ENCODE assay signal across 1 cellular context in genomic region chr5:149552761-149553160, GRCh38.
TF ChIP-seq lines count a peak whose summit lies in the region.

No MANE protein-coding gene starts in this region.

TF ChIP-seq in K562, 482 proteins besides CTCF, POLR2A, EP300 and RAD21:
- TF ChIP-seq CGGBP1 (CRISPR knock-in tag; IDR thresholded peaks at IDR 0.05), result no peak
- TF ChIP-seq ZNF584 (CRISPR knock-in tag; IDR thresholded peaks at IDR 0.05; ENCODE audit: low read depth), result no peak
- TF ChIP-seq SMARCC2 (IDR thresholded peaks at IDR 0.05; ENCODE audit: low read depth), result 0 out of 2 replicates have a peak, but pooled peaks have one; percentile 9
- no peak for TF ChIP-seq TOE1 (IDR thresholded peaks at IDR 0.05; ENCODE audit: borderline replicate concordance)
- no peak for TF ChIP-seq TOE1 (CRISPR knock-in tag; IDR thresholded peaks at IDR 0.05; ENCODE audit: borderline replicate concordance, low read depth)
- 0 out of 2 replicates have a peak, but pooled peaks have one; percentile 49 for TF ChIP-seq LARP7 (IDR thresholded peaks at IDR 0.05)
- no peak for TF ChIP-seq DEAF1 (CRISPR knock-in tag; IDR thresholded peaks at IDR 0.05)
- TF ChIP-seq HINFP (tag; conservative IDR thresholded peaks at IDR 0.05; ENCODE audit: low read depth), result no peak
- TF ChIP-seq DPF2 (IDR thresholded peaks at IDR 0.05), result peak; percentile 51; the same call in 1 of the 2 replicates
- no peak for TF ChIP-seq SETDB1 (IDR thresholded peaks at IDR 0.05; ENCODE audit: low read length)
- TF ChIP-seq SMARCE1 (IDR thresholded peaks at IDR 0.05), result peak; percentile 36
- TF ChIP-seq MIER1 (IDR thresholded peaks at IDR 0.05; ENCODE audit: low read depth), result 0 out of 2 replicates have a peak, but pooled peaks have one; percentile 9
- no peak for TF ChIP-seq ERF (CRISPR knock-in tag; IDR thresholded peaks at IDR 0.05)
- TF ChIP-seq CCAR2 (IDR thresholded peaks at IDR 0.05; ENCODE audit: low read depth, low read length), result no peak
- TF ChIP-seq, protein P1, sequence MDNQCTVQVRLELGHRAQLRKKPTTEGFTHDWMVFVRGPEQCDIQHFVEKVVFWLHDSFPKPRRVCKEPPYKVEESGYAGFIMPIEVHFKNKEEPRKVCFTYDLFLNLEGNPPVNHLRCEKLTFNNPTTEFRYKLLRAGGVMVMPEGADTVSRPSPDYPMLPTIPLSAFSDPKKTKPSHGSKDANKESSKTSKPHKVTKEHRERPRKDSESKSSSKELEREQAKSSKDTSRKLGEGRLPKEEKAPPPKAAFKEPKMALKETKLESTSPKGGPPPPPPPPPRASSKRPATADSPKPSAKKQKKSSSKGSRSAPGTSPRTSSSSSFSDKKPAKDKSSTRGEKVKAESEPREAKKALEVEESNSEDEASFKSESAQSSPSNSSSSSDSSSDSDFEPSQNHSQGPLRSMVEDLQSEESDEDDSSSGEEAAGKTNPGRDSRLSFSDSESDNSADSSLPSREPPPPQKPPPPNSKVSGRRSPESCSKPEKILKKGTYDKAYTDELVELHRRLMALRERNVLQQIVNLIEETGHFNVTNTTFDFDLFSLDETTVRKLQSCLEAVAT (IDR thresholded peaks at IDR 0.05), result peak in 1 of 2 experiments; percentile 76; a peak in 1 of 4 replicates
- no peak for TF ChIP-seq SMAD3 (CRISPR knock-in tag; conservative IDR thresholded peaks at IDR 0.05)
- 0 out of 4 replicates have a peak, but pooled peaks of 1 of the 2 experiments have one; percentile 27 for TF ChIP-seq MAZ (CRISPR knock-in tag; conservative IDR thresholded peaks at IDR 0.05 in 1 of 2, IDR thresholded peaks at IDR 0.05 in 1 of 2)
